ENCODE assay signal across 23 cellular contexts in the genomic region with DNA sequence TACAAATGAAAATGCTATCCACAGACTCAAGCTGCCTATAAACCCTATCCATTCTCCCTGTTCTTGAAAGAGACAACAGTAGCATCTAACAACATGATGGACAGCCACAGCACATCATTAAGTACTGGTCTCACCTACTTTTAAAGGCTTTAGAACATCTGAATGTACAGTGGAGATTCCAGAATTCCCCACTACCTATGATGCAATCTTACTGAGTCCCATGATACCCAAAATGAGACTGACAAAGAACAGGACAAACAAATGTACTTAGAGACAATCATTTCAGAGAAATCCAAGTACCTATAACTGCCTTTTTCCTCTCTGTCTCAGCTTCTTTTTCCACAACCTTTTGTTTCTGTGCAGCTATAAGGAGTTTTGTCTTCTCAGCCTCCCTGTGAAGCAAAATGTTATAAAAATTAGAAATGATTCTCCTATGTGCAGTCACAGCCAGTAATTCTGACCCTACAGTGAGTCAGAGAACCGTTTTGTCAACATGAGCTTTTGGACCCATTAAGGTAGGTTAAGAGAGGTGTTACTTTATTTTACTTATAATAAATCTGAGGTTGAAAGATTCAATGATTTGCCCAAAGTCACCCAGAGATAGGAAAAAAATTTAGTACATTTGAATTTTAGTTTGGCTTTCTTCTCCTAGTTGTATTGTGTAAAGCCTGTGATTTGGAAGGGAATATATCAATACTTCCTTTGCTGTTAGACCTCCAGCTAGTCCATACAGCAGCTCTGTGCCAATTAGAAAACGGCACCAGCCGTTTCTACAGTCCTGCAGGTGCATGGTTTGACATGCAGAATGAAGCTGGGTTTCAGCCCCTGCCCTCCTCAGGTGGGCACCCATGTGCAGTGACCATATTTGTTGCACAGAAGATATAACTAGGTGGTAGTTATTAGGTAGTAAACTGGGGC. TPM values are rescaled to one million over a fixed set of nuclear protein-coding genes. Genes with fewer than 3 reads are reported as not detected.
DNase-seq lines count a peak whose midpoint lies in the region; ATAC-seq, FAIRE-seq and TF ChIP-seq lines count a peak whose summit lies in the region.
"Had no signal": no experiment of that assay in that cellular context is flagged by ENCODE, and none has a peak within 500 bp of the region (broad histone marks: within the 10 kb centered on the region; RNA-seq: fewer than 3 reads in every experiment).

No MANE protein-coding gene starts in this region.

- H3K9me3 ChIP-seq in keratinocyte (ENCODE audit: control insufficient read depth, low read depth, low read length): no peaks in the 10 kb centered on the region
- H3K9me3 ChIP-seq in CD8-positive, alpha-beta T cell (ENCODE audit: low read length): no peaks in the 10 kb centered on the region
- H3K9me3 ChIP-seq in colonic mucosa: no peaks in the 10 kb centered on the region
- H3K9me3 ChIP-seq: heart right ventricle, uterus had no signal

- no peaks in the 10 kb centered on the region for H3K27me3 Mint-ChIP-seq in activated naive CD8-positive, alpha-beta T cell treated with anti-CD3 and anti-CD28 coated beads, Interleukin-2, amount 50 U/mL, for 24 hours
- no peaks in the 10 kb centered on the region for H3K27me3 Mint-ChIP-seq in activated naive CD8-positive, alpha-beta T cell treated with anti-CD3 and anti-CD28 coated beads for 36 hours
- H3K27me3 Mint-ChIP-seq in CD8-positive, alpha-beta T cell (ENCODE audit: low read depth): no peaks in the 10 kb centered on the region
- H3K27me3 Mint-ChIP-seq: naive B cell had no signal

- TF ChIP-seq CTCF in cardiac fibroblast (IDR thresholded peaks at IDR 0.05; ENCODE audit: low read depth, low read length) (no peak), keratinocyte (optimal IDR thresholded peaks at IDR 0.05 in 1 of 3, IDR thresholded peaks at IDR 0.05 in 1 of 3, conservative IDR thresholded peaks at IDR 0.05 in 1 of 3; ENCODE audit: extremely low read depth in 1 of 3, insufficient read depth in 2 of 3, low read length in 3 of 3) (no peak), colonic mucosa (IDR thresholded peaks at IDR 0.05) (no peak)
- TF ChIP-seq CTCF in CD8-positive, alpha-beta T cell (IDR thresholded peaks at IDR 0.05): no peak

- no peak overlapping the region for H3K9ac ChIP-seq in keratinocyte (ENCODE audit: control insufficient read depth, extremely low read depth, insufficient read depth, low read length)
- H3K9ac ChIP-seq in colonic mucosa (ENCODE audit: low read depth in 2 of 2, low read length in 2 of 2): no peak overlapping the region

- H2AFZ ChIP-seq in keratinocyte (ENCODE audit: control insufficient read depth, low read length): no peak overlapping the region

- no peaks in the 10 kb centered on the region for H3K27me3 ChIP-seq in keratinocyte (ENCODE audit: control insufficient read depth, extremely low read depth, insufficient read depth, low read length)
- no peaks in the 10 kb centered on the region for H3K27me3 ChIP-seq in CD8-positive, alpha-beta T cell (ENCODE audit: insufficient read depth, low read length)
- H3K27me3 ChIP-seq in colonic mucosa: no peaks in the 10 kb centered on the region
- H3K27me3 ChIP-seq: heart right ventricle, uterus had no signal

- H3K27ac ChIP-seq in keratinocyte (ENCODE audit: control insufficient read depth, insufficient read depth, low read length): no peak overlapping the region
- H3K27ac ChIP-seq in CD8-positive, alpha-beta T cell (ENCODE audit: low read depth, low read length): no peak overlapping the region
- no peak overlapping the region for H3K27ac ChIP-seq in colonic mucosa
- H3K27ac ChIP-seq: heart right ventricle, uterus had no signal

- CTCF ChIA-PET in CD8-positive, alpha-beta T cell (lab: Charles Lee): no interaction called here

- intact Hi-C loops in CD8-positive, alpha-beta T cell (cut with DNase I, micrococcal nuclease): no loop called here
- intact Hi-C loops in left cardiac atrium (cut with DNase I): no loop called here
- intact Hi-C loops in colonic mucosa (cut with DNase I): no loop called here

- peak overlapping the region; percentile 32 for H3K27ac Mint-ChIP-seq in activated naive CD8-positive, alpha-beta T cell treated with anti-CD3 and anti-CD28 coated beads, Interleukin-2, amount 50 U/mL, for 24 hours
- no peak overlapping the region for H3K27ac Mint-ChIP-seq in activated naive CD8-positive, alpha-beta T cell treated with anti-CD3 and anti-CD28 coated beads for 36 hours
- no peak overlapping the region for H3K27ac Mint-ChIP-seq in CD8-positive, alpha-beta T cell

- H3K79me2 ChIP-seq in keratinocyte (ENCODE audit: control insufficient read depth, insufficient read depth, low read length): no peaks in the 10 kb centered on the region

- peaks cover 55% of the 10 kb centered on the region for H3K36me3 Mint-ChIP-seq in activated naive CD8-positive, alpha-beta T cell treated with anti-CD3 and anti-CD28 coated beads, Interleukin-2, amount 50 U/mL, for 24 hours (ENCODE audit: low read depth)
- peaks cover 46% of the 10 kb centered on the region for H3K36me3 Mint-ChIP-seq in activated naive CD8-positive, alpha-beta T cell treated with anti-CD3 and anti-CD28 coated beads for 36 hours
- peaks cover 61% of the 10 kb centered on the region for H3K36me3 Mint-ChIP-seq in CD8-positive, alpha-beta T cell

- ATAC-seq in activated naive CD8-positive, alpha-beta T cell treated with anti-CD3 and anti-CD28 coated beads, Interleukin-2, amount 50 U/mL, for 24 hours: no peak
- ATAC-seq in CD8-positive, alpha-beta T cell: no peak
- no peak for ATAC-seq in left cardiac atrium
- ATAC-seq: heart right ventricle, right cardiac atrium had no signal

- no peaks in the 10 kb centered on the region for H3K9me1 ChIP-seq in keratinocyte (ENCODE audit: control insufficient read depth, extremely low read depth, insufficient read depth, low read length)

- DNase-seq in activated naive CD8-positive, alpha-beta T cell treated with anti-CD3 and anti-CD28 coated beads, Interleukin-2, amount 50 U/mL, for 24 hours: no peak
- DNase-seq in activated naive CD8-positive, alpha-beta T cell treated with anti-CD3 and anti-CD28 coated beads for 36 hours: no peak
- DNase-seq in cardiac fibroblast (ENCODE audit: low read depth in 2 of 2) (peak; percentile 17 to 55), keratinocyte (ENCODE audit: low read depth, low spot score) (no peak), left cardiac atrium (no peak), colonic mucosa (no peak)
- DNase-seq in CD8-positive, alpha-beta T cell: no peak
- DNase-seq in effector CD4-positive, alpha-beta T cell: no peak
- DNase-seq: ACHN; activated CD4-positive, alpha-beta T cell treated with anti-CD3 and anti-CD28 coated beads, Interleukin-2, amount 50 U/mL, for 1 hour; activated CD8-positive, alpha-beta memory T cell treated with anti-CD3 and anti-CD28 coated beads, Interleukin-2, amount 50 U/mL, for 48 hours; activated gamma-delta T cell; C1 segment of cervical spinal cord; heart right ventricle; KBM-7; naive B cell; right cardiac atrium; SHP77; stimulated activated CD4-positive, alpha-beta T cell treated with anti-CD3 and anti-CD28 coated beads, Interleukin-15, amount 100 ng/mL, for 24 hours; substantia nigra; uterus had no signal

- dilution Hi-C loops in keratinocyte (cut with MboI; ENCODE audit: extremely low pct_ligation_motif_present, low sequenced_read_pairs): no loop called here

- H3K36me3 ChIP-seq in keratinocyte (ENCODE audit: control insufficient read depth in 2 of 2, extremely low read depth in 1 of 2, insufficient read depth in 2 of 2, low read length in 2 of 2): peaks cover 0 to 13% of the 10 kb centered on the region in 2 experiments
- no peaks in the 10 kb centered on the region for H3K36me3 ChIP-seq in CD8-positive, alpha-beta T cell (ENCODE audit: insufficient read depth, low read length)
- no peaks in the 10 kb centered on the region for H3K36me3 ChIP-seq in colonic mucosa
- H3K36me3 ChIP-seq: uterus had no signal

- H3K4me1 Mint-ChIP-seq in activated naive CD8-positive, alpha-beta T cell treated with anti-CD3 and anti-CD28 coated beads, Interleukin-2, amount 50 U/mL, for 24 hours: peaks cover 22% of the 10 kb centered on the region
- H3K4me1 Mint-ChIP-seq in activated naive CD8-positive, alpha-beta T cell treated with anti-CD3 and anti-CD28 coated beads for 36 hours: peaks cover 39% of the 10 kb centered on the region
- H3K4me1 Mint-ChIP-seq in CD8-positive, alpha-beta T cell (ENCODE audit: low read depth): peaks cover 39% of the 10 kb centered on the region

- no peak overlapping the region for H3K4me2 ChIP-seq in keratinocyte (ENCODE audit: control insufficient read depth, extremely low read depth, insufficient read depth, low read depth, low read length)

- H3K4me3 ChIP-seq in cardiac fibroblast (replicated peaks in 1 of 2; ENCODE audit: low read depth in 2 of 2, low read length in 2 of 2) (no peak overlapping the region), keratinocyte (ENCODE audit: control insufficient read depth in 2 of 3, extremely low read depth in 1 of 3, insufficient read depth in 2 of 3, low read depth in 1 of 3, low read length in 3 of 3) (no peak overlapping the region), colonic mucosa (no peak overlapping the region)
- H3K4me3 ChIP-seq in CD8-positive, alpha-beta T cell (ENCODE audit: low read depth, low read length): no peak overlapping the region
- H3K4me3 ChIP-seq: heart right ventricle, lung, uterus had no signal

- H3K4me1 ChIP-seq in keratinocyte (ENCODE audit: control insufficient read depth, extremely low read depth, insufficient read depth, low read length) (no peaks in the 10 kb centered on the region), colonic mucosa (peaks cover 7% of the 10 kb centered on the region)
- peaks cover 5% of the 10 kb centered on the region for H3K4me1 ChIP-seq in CD8-positive, alpha-beta T cell (ENCODE audit: insufficient read depth, low read length)
- H3K4me1 ChIP-seq: uterus had no signal

- no peak overlapping the region for H3K4me3 Mint-ChIP-seq in activated naive CD8-positive, alpha-beta T cell treated with anti-CD3 and anti-CD28 coated beads, Interleukin-2, amount 50 U/mL, for 24 hours
- no peak overlapping the region for H3K4me3 Mint-ChIP-seq in activated naive CD8-positive, alpha-beta T cell treated with anti-CD3 and anti-CD28 coated beads for 36 hours
- H3K4me3 Mint-ChIP-seq in CD8-positive, alpha-beta T cell: no peak overlapping the region
- H3K4me3 Mint-ChIP-seq: naive B cell had no signal

- H3K9me3 Mint-ChIP-seq in activated naive CD8-positive, alpha-beta T cell treated with anti-CD3 and anti-CD28 coated beads, Interleukin-2, amount 50 U/mL, for 24 hours: no peaks in the 10 kb centered on the region
- H3K9me3 Mint-ChIP-seq in activated naive CD8-positive, alpha-beta T cell treated with anti-CD3 and anti-CD28 coated beads for 36 hours: no peaks in the 10 kb centered on the region
- H3K9me3 Mint-ChIP-seq in CD8-positive, alpha-beta T cell: no peaks in the 10 kb centered on the region
- H3K9me3 Mint-ChIP-seq: naive B cell had no signal

- POLR2A ChIA-PET in CD8-positive, alpha-beta T cell (lab: Charles Lee): interaction anchor here (1.0 to 1.6 kb wide), 2 partner anchors 10 to 15 kb away, joined by 3 to 4 read pairs; no protein-coding TSS in a partner anchor

- no peaks in the 10 kb centered on the region for H4K20me1 ChIP-seq in keratinocyte (ENCODE audit: control insufficient read depth, extremely low read depth, insufficient read depth, low read length)

- FAIRE-seq in keratinocyte (lab: Jason Lieb, UNC): peak; percentile 49
- FAIRE-seq: H1 had no signal

RNA-seq across cellular contexts. Expression of a gene that starts 21.9 kb away (rescaled TPM):
- 10 to 100 TPM; 19.6 to 21.4 TPM for total RNA-seq in activated naive CD8-positive, alpha-beta T cell treated with anti-CD3 and anti-CD28 coated beads for 36 hours
- 26.0 to 49.2 TPM (median 45.6 TPM) in 3 replicates for polyA plus RNA-seq in keratinocyte
- polyA plus RNA-seq in keratinocyte (2011; ENCODE audit: low read depth): 37.1 TPM
- polyA plus RNA-seq in keratinocyte (2011; cell fraction: cytosol; rRNA removed): 15.3 and 26.4 TPM in 2 replicates
- polyA plus RNA-seq in keratinocyte (2011; cell fraction: nucleus; rRNA removed): 38.9 and 43.8 TPM in 2 replicates
- 24.4 and 41.0 TPM in 2 replicates for polyA plus RNA-seq in keratinocyte (2012; ENCODE audit: low replicate concordance)
- polyA minus RNA-seq in keratinocyte: 11.0 to 36.1 TPM (median 15.9 TPM) in 3 replicates
- 14.2 TPM for polyA minus RNA-seq in keratinocyte (2011; cell fraction: cytosol; rRNA and poly(A)+ RNA removed)
- 17.5 and 44.1 TPM in 2 replicates for polyA minus RNA-seq in keratinocyte (2011; cell fraction: nucleus; rRNA and poly(A)+ RNA removed)
- 1 to 10 TPM; 2.0 to 3.1 TPM for total RNA-seq in CD8-positive, alpha-beta T cell
- total RNA-seq in left cardiac atrium (10 to 100 TPM; 12.4 to 13.5 TPM), colonic mucosa (10 to 100 TPM; 50.0 to 58.4 TPM)

Comparison
In these comparisons a context has a peak if more than half of its experiments do, and no peak if none do; other contexts are left out.
1. DNase-seq: peak in cardiac fibroblast (2 of 2); none in activated naive CD8-positive, alpha-beta T cell treated with anti-CD3 and anti-CD28 coated beads, Interleukin-2, amount 50 U/mL, for 24 hours (single experiment), activated naive CD8-positive, alpha-beta T cell treated with anti-CD3 and anti-CD28 coated beads for 36 hours (single experiment), keratinocyte (single experiment), CD8-positive, alpha-beta T cell (0 of 7), left cardiac atrium (single experiment), colonic mucosa (single experiment) and effector CD4-positive, alpha-beta T cell (single experiment).